In the genomic region with DNA sequence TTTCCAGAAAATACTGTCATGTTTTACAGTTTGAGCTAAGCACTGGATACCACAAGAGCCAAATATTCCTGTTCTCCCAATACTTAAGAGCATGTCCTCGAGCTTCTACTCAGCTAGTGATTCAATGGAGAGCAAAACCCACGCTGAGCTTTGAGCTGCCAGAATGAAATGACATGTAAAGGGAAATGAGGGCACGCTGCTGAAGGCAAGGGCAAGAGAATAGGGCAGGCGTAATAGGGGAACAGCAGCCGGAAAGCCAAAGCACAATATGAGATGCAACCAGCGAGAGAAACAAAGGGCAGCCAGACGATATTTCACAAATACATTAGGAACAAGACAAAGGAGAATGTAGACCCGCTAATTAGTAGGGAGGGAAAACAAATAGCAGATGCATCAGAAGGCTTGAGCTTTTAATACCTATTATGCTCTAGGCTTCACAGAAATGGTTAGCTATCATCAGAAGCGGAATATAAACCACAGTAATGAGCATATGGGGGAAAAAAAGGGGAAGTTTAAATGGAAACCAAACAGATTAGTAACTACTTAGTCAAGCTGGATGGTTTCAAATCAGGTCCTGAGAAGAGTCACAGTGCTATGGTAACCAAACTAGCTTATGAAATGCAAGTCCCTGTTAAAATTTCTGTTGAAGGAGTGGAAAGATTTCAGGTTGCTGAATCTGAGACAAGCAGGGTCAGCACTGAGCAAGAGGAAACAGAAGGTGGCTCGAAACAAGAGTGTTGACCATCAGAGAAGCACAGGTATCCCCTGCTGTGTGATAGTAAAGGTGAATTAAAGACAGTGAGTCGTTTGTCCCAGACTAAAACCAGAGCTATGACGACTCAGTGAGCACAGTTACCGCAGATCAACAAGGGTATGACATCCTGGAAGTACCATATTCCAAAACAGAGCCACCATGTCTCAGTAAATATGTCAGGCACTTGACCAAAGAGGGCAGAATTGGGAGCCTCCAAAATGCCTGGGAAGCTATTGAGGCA, we compare ENCODE assay signal across 2 cellular contexts.
A peak's percentile ranks its signal among the peaks of the same experiment; 100 is the strongest.
TF ChIP-seq lines count a peak whose summit lies in the region.

No MANE protein-coding gene starts in this region.

TF ChIP-seq in GM12878, 131 proteins besides CTCF, POLR2A, EP300 and RAD21:
- TF ChIP-seq CREB1 (IDR thresholded peaks at IDR 0.05; ENCODE audit: low read depth): no peak
- TF ChIP-seq, protein P1, sequence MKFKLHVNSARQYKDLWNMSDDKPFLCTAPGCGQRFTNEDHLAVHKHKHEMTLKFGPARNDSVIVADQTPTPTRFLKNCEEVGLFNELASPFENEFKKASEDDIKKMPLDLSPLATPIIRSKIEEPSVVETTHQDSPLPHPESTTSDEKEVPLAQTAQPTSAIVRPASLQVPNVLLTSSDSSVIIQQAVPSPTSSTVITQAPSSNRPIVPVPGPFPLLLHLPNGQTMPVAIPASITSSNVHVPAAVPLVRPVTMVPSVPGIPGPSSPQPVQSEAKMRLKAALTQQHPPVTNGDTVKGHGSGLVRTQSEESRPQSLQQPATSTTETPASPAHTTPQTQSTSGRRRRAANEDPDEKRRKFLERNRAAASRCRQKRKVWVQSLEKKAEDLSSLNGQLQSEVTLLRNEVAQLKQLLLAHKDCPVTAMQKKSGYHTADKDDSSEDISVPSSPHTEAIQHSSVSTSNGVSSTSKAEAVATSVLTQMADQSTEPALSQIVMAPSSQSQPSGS (IDR thresholded peaks at IDR 0.05; ENCODE audit: low read length): peak; percentile 59; the same call in 1 of the 2 replicates
- TF ChIP-seq, protein P2, sequence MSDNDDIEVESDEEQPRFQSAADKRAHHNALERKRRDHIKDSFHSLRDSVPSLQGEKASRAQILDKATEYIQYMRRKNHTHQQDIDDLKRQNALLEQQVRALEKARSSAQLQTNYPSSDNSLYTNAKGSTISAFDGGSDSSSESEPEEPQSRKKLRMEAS (IDR thresholded peaks at IDR 0.05; ENCODE audit: low read depth, low read length): no peak
- TF ChIP-seq SRF (IDR thresholded peaks at IDR 0.05; ENCODE audit: low read depth in 2 of 2, low read length in 2 of 2): no peak
- TF ChIP-seq RUNX3 (IDR thresholded peaks at IDR 0.05; ENCODE audit: low read length): peak; percentile 64
- peak; percentile 69; the same call in 1 of the 2 replicates for TF ChIP-seq PAX5 (IDR thresholded peaks at IDR 0.05; ENCODE audit: borderline replicate concordance, low read depth, low read length)
- 0 out of 2 replicates have a peak, but pooled peaks have one; percentile 38 for TF ChIP-seq MTA2 (IDR thresholded peaks at IDR 0.05; ENCODE audit: low read depth)
- TF ChIP-seq LARP7 (IDR thresholded peaks at IDR 0.05): no peak

TF ChIP-seq in HEK293T, 16 proteins besides CTCF, POLR2A, EP300 and RAD21:
- TF ChIP-seq FOXK2 (IDR thresholded peaks at IDR 0.05) (no peak), SP1 (IDR thresholded peaks at IDR 0.05) (no peak)
